Comparison of ENCODE assay signal across 26 cellular contexts in the genomic region with DNA sequence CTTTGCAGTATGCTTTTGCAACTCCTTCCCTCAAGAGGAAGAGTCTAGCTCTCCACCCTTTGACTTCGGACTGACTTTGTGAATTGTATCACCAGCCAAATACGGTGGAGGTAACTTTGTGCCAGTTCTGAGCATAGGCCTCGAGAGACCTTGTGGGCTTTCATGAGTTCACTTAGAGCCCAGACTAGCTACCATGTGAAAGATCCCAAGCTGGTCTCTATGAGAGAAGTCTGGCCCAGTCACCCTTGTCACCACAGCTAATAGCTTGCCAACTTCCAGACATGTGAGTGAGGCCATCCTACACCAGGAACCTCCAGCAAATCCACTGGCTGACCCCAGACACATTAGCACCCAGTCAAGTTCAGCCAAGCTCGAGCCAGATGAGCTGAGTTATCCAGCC.
"Had no signal": no experiment of that assay in that cellular context is flagged by ENCODE, and none has a peak within 500 bp of the region (broad histone marks: within the 10 kb centered on the region; RNA-seq: fewer than 3 reads in every experiment).

No MANE protein-coding gene starts in this region.

- H3K9me3 ChIP-seq: colonic mucosa, esophagus squamous epithelium, gastrocnemius medialis, heart right ventricle, left lung, lower lobe of right lung, mucosa of descending colon had no signal

- H3K4me3 ChIP-seq: colonic mucosa, esophagus squamous epithelium, gastrocnemius medialis, heart right ventricle, left lung, lower lobe of right lung, mucosa of descending colon had no signal

- ATAC-seq: effector memory CD8-positive, alpha-beta T cell; esophagus mucosa; gastrocnemius medialis; left lung; left ventricle myocardium superior; lower lobe of right lung; mucosa of descending colon had no signal

- H3K36me3 ChIP-seq: colonic mucosa, esophagus squamous epithelium, gastrocnemius medialis, heart right ventricle, left lung, lower lobe of right lung had no signal

- H3K4me1 ChIP-seq: colonic mucosa, esophagus squamous epithelium, gastrocnemius medialis, heart right ventricle, left lung, lower lobe of right lung had no signal

- DNase-seq: colonic mucosa; cortex of kidney; effector CD8-positive, alpha-beta T cell; effector memory CD8-positive, alpha-beta T cell; endodermal cell; erythroblast; esophagus squamous epithelium; foreskin fibroblast; foreskin melanocyte; gastrocnemius medialis; glutamatergic neuron; head of caudate nucleus; heart right ventricle; hippocampal formation; left cardiac atrium; left lung; left ventricle myocardium superior; lower lobe of right lung; mesenchymal stem cell; mucosa of descending colon; naive B cell had no signal

- FAIRE-seq: endometrium, islet of Langerhans, keratinocyte had no signal

- H3K27ac ChIP-seq: colonic mucosa, epithelial cell of prostate, esophagus squamous epithelium, gastrocnemius medialis, heart right ventricle, left lung, lower lobe of right lung had no signal

- H3K27me3 ChIP-seq: colonic mucosa, esophagus squamous epithelium, gastrocnemius medialis, left lung had no signal
